1 cellular context compared by ENCODE assay signal in genomic region chr4:5043579-5043978, GRCh38.
TF ChIP-seq lines count a peak whose summit lies in the region.

No MANE protein-coding gene starts in this region.

TF ChIP-seq in WTC11, 78 proteins besides CTCF, POLR2A, EP300 and RAD21 (continued from another document):
- TF ChIP-seq, protein P1, sequence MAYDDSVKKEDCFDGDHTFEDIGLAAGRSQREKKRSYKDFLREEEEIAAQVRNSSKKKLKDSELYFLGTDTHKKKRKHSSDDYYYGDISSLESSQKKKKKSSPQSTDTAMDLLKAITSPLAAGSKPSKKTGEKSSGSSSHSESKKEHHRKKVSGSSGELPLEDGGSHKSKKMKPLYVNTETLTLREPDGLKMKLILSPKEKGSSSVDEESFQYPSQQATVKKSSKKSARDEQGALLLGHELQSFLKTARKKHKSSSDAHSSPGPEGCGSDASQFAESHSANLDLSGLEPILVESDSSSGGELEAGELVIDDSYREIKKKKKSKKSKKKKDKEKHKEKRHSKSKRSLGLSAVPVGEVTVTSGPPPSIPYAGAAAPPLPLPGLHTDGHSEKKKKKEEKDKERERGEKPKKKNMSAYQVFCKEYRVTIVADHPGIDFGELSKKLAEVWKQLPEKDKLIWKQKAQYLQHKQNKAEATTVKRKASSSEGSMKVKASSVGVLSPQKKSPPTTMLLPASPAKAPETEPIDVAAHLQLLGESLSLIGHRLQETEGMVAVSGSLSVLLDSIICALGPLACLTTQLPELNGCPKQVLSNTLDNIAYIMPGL (CRISPR knock-in tag; IDR thresholded peaks at IDR 0.05), result no peak
- TF ChIP-seq, protein P2, sequence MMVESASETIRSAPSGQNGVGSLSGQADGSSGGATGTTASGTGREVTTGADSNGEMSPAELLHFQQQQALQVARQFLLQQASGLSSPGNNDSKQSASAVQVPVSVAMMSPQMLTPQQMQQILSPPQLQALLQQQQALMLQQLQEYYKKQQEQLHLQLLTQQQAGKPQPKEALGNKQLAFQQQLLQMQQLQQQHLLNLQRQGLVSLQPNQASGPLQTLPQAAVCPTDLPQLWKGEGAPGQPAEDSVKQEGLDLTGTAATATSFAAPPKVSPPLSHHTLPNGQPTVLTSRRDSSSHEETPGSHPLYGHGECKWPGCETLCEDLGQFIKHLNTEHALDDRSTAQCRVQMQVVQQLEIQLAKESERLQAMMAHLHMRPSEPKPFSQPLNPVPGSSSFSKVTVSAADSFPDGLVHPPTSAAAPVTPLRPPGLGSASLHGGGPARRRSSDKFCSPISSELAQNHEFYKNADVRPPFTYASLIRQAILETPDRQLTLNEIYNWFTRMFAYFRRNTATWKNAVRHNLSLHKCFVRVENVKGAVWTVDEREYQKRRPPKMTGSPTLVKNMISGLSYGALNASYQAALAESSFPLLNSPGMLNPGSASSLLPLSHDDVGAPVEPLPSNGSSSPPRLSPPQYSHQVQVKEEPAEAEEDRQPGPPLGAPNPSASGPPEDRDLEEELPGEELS (CRISPR knock-in tag; IDR thresholded peaks at IDR 0.05), result no peak
- TF ChIP-seq ZBTB43 (CRISPR knock-in tag; IDR thresholded peaks at IDR 0.05) (no peak), IRF1 (CRISPR knock-in tag; IDR thresholded peaks at IDR 0.05) (no peak), USF2 (CRISPR knock-in tag; IDR thresholded peaks at IDR 0.05) (peak; percentile 58), CBFB (CRISPR knock-in tag; IDR thresholded peaks at IDR 0.05; ENCODE audit: low read depth) (no peak), KAT7 (CRISPR knock-in tag; IDR thresholded peaks at IDR 0.05; ENCODE audit: borderline replicate concordance) (no peak), ATF1 (CRISPR knock-in tag; IDR thresholded peaks at IDR 0.05) (no peak), CREM (CRISPR knock-in tag; IDR thresholded peaks at IDR 0.05) (no peak), PRDM15 (CRISPR knock-in tag; IDR thresholded peaks at IDR 0.05) (no peak), GRHL2 (CRISPR knock-in tag; IDR thresholded peaks at IDR 0.05; ENCODE audit: insufficient replicate concordance, severe bottlenecking) (no peak), FOXP1 (CRISPR knock-in tag; IDR thresholded peaks at IDR 0.05; ENCODE audit: borderline replicate concordance) (no peak), ZNF423 (CRISPR knock-in tag; IDR thresholded peaks at IDR 0.05) (no peak)
- TF ChIP-seq, protein P3, sequence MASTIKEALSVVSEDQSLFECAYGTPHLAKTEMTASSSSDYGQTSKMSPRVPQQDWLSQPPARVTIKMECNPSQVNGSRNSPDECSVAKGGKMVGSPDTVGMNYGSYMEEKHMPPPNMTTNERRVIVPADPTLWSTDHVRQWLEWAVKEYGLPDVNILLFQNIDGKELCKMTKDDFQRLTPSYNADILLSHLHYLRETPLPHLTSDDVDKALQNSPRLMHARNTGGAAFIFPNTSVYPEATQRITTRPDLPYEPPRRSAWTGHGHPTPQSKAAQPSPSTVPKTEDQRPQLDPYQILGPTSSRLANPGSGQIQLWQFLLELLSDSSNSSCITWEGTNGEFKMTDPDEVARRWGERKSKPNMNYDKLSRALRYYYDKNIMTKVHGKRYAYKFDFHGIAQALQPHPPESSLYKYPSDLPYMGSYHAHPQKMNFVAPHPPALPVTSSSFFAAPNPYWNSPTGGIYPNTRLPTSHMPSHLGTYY (CRISPR knock-in tag; IDR thresholded peaks at IDR 0.05), result no peak
- TF ChIP-seq, protein P4, sequence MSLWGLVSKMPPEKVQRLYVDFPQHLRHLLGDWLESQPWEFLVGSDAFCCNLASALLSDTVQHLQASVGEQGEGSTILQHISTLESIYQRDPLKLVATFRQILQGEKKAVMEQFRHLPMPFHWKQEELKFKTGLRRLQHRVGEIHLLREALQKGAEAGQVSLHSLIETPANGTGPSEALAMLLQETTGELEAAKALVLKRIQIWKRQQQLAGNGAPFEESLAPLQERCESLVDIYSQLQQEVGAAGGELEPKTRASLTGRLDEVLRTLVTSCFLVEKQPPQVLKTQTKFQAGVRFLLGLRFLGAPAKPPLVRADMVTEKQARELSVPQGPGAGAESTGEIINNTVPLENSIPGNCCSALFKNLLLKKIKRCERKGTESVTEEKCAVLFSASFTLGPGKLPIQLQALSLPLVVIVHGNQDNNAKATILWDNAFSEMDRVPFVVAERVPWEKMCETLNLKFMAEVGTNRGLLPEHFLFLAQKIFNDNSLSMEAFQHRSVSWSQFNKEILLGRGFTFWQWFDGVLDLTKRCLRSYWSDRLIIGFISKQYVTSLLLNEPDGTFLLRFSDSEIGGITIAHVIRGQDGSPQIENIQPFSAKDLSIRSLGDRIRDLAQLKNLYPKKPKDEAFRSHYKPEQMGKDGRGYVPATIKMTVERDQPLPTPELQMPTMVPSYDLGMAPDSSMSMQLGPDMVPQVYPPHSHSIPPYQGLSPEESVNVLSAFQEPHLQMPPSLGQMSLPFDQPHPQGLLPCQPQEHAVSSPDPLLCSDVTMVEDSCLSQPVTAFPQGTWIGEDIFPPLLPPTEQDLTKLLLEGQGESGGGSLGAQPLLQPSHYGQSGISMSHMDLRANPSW (CRISPR knock-in tag; conservative IDR thresholded peaks at IDR 0.05; ENCODE audit: low read depth), result no peak
- TF ChIP-seq, protein P5, sequence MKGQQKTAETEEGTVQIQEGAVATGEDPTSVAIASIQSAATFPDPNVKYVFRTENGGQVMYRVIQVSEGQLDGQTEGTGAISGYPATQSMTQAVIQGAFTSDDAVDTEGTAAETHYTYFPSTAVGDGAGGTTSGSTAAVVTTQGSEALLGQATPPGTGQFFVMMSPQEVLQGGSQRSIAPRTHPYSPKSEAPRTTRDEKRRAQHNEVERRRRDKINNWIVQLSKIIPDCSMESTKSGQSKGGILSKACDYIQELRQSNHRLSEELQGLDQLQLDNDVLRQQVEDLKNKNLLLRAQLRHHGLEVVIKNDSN (CRISPR knock-in tag; IDR thresholded peaks at IDR 0.05), result peak; percentile 32; the same call in 1 of the 2 replicates
- TF ChIP-seq, protein P6, sequence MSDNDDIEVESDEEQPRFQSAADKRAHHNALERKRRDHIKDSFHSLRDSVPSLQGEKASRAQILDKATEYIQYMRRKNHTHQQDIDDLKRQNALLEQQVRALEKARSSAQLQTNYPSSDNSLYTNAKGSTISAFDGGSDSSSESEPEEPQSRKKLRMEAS (CRISPR knock-in tag; IDR thresholded peaks at IDR 0.05), result peak; percentile 66; the same call in 1 of the 2 replicates
- TF ChIP-seq, protein P7, sequence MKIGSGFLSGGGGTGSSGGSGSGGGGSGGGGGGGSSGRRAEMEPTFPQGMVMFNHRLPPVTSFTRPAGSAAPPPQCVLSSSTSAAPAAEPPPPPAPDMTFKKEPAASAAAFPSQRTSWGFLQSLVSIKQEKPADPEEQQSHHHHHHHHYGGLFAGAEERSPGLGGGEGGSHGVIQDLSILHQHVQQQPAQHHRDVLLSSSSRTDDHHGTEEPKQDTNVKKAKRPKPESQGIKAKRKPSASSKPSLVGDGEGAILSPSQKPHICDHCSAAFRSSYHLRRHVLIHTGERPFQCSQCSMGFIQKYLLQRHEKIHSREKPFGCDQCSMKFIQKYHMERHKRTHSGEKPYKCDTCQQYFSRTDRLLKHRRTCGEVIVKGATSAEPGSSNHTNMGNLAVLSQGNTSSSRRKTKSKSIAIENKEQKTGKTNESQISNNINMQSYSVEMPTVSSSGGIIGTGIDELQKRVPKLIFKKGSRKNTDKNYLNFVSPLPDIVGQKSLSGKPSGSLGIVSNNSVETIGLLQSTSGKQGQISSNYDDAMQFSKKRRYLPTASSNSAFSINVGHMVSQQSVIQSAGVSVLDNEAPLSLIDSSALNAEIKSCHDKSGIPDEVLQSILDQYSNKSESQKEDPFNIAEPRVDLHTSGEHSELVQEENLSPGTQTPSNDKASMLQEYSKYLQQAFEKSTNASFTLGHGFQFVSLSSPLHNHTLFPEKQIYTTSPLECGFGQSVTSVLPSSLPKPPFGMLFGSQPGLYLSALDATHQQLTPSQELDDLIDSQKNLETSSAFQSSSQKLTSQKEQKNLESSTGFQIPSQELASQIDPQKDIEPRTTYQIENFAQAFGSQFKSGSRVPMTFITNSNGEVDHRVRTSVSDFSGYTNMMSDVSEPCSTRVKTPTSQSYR (CRISPR knock-in tag; IDR thresholded peaks at IDR 0.05), result no peak
